Comparison of ENCODE assay signal across 1 cellular context in the genomic region with DNA sequence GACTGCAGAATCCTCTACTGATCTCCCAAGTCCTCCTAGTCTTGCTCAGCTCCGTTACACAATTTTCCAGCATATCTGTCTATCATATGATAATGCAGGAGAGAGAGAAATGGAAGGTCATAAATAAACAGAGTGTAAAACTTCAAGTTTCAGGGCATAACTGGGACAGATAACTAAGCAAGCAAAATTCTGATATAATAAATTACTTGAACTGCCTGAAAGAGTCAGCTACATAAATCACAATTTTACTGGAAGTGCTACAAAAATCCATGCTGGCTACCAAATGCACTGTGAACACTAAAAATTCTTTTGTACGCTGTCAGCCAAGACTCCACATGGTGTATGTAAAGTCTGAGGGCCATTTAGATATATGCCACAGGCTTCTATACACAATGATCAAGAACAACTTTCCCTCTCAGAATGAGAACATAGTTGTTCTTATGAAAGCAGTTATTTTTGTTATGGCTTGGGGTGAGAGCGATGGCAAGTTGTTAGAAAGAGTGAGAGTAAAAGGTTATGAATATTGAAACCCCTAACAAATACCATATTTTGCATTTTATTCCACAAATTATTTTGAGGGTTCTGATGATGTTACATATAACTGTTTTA.
TF ChIP-seq lines count a peak whose summit lies in the region.

No MANE protein-coding gene starts in this region.

TF ChIP-seq in K562, 482 proteins besides CTCF, POLR2A, EP300 and RAD21 (continued from another document):
- TF ChIP-seq, protein P1, sequence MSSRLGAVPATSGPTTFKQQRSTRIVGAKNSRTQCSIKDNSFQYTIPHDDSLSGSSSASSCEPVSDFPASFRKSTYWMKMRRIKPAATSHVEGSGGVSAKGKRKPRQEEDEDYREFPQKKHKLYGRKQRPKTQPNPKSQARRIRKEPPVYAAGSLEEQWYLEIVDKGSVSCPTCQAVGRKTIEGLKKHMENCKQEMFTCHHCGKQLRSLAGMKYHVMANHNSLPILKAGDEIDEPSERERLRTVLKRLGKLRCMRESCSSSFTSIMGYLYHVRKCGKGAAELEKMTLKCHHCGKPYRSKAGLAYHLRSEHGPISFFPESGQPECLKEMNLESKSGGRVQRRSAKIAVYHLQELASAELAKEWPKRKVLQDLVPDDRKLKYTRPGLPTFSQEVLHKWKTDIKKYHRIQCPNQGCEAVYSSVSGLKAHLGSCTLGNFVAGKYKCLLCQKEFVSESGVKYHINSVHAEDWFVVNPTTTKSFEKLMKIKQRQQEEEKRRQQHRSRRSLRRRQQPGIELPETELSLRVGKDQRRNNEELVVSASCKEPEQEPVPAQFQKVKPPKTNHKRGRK (tag; IDR thresholded peaks at IDR 0.05): no peak
- TF ChIP-seq PHTF2 (CRISPR knock-in tag; IDR thresholded peaks at IDR 0.05): no peak
